1 cellular context compared by ENCODE assay signal in genomic region chr5:20572560-20572959, GRCh38.
TF ChIP-seq lines count a peak whose summit lies in the region.

No MANE protein-coding gene starts in this region.

TF ChIP-seq in WTC11, 78 proteins besides CTCF, POLR2A, EP300 and RAD21 (continued from another document):
- TF ChIP-seq MAX (CRISPR knock-in tag; IDR thresholded peaks at IDR 0.05) (no peak), TEAD4 (CRISPR knock-in tag; IDR thresholded peaks at IDR 0.05) (no peak), ZNF416 (CRISPR knock-in tag; IDR thresholded peaks at IDR 0.05) (no peak), FOXP4 (CRISPR knock-in tag; IDR thresholded peaks at IDR 0.05) (no peak), USF1 (CRISPR knock-in tag; IDR thresholded peaks at IDR 0.05) (no peak), NR3C1 (CRISPR knock-in tag; conservative IDR thresholded peaks at IDR 0.05; ENCODE audit: low read depth) (no peak), ATF2 (CRISPR knock-in tag; IDR thresholded peaks at IDR 0.05; ENCODE audit: borderline replicate concordance, low read depth) (no peak), GTF2I (CRISPR knock-in tag; conservative IDR thresholded peaks at IDR 0.05) (no peak), ZNF423 (CRISPR knock-in tag; IDR thresholded peaks at IDR 0.05) (no peak)
